Comparison of ENCODE assay signal across 22 cellular contexts in genomic region chr10:35443858-35444257, GRCh38.
"Had no signal": no experiment of that assay in that cellular context is flagged by ENCODE, and none has a peak within 500 bp of the region (broad histone marks: within the 10 kb centered on the region; RNA-seq: fewer than 3 reads in every experiment).

No MANE protein-coding gene starts in this region.

- H3K27ac Mint-ChIP-seq: dendritic cell treated with granulocyte-macrophage colony-stimulating factor and Interleukin-4, amounts not matched to agents 40 ng/mL and 50 ng/mL, for 4 days; neural progenitor cell had no signal

- H3K4me3 ChIP-seq: cardiac muscle cell, esophagus squamous epithelium, mucosa of descending colon, neural progenitor cell, prostate gland, skin epidermis, suprapubic skin, transverse colon, uterus had no signal

- H3K27ac ChIP-seq: cardiac muscle cell, esophagus squamous epithelium, neural progenitor cell, prostate gland, skin epidermis, suprapubic skin, transverse colon had no signal

- ATAC-seq: activated naive CD4-positive, alpha-beta T cell treated with anti-CD3 and anti-CD28 coated beads, Interleukin-2, amount 50 U/mL, for 72 hours; mucosa of descending colon; right cardiac atrium; stimulated activated naive CD8-positive, alpha-beta T cell treated with anti-CD3 and anti-CD28 coated beads, Interleukin-15, amount 100 ng/mL, for 72 hours had no signal

- H3K9me3 ChIP-seq: prostate gland had no signal

- H3K27me3 Mint-ChIP-seq: dendritic cell treated with granulocyte-macrophage colony-stimulating factor and Interleukin-4, amounts not matched to agents 40 ng/mL and 50 ng/mL, for 4 days; naive B cell; stimulated activated naive CD8-positive, alpha-beta T cell treated with anti-CD3 and anti-CD28 coated beads, Interleukin-15, amount 100 ng/mL, for 72 hours had no signal

- H3K4me3 Mint-ChIP-seq: dendritic cell treated with granulocyte-macrophage colony-stimulating factor and Interleukin-4, amounts not matched to agents 40 ng/mL and 50 ng/mL, for 4 days; neural progenitor cell; stimulated activated naive CD8-positive, alpha-beta T cell treated with anti-CD3 and anti-CD28 coated beads, Interleukin-15, amount 100 ng/mL, for 72 hours had no signal

- H3K4me1 ChIP-seq: prostate gland, uterus had no signal

- DNase-seq: activated effector memory CD4-positive, alpha-beta T cell treated with anti-CD3 and anti-CD28 coated beads, Interleukin-2, amount 50 U/mL, for 16 hours; amygdala; effector CD8-positive, alpha-beta T cell; esophagus squamous epithelium; immature natural killer cell; mesenchymal stem cell; mucosa of descending colon; naive B cell; right cardiac atrium; stimulated activated CD4-positive, alpha-beta T cell treated with anti-CD3 and anti-CD28 coated beads, Interleukin-15, amount 100 ng/mL, for 24 hours; stimulated activated CD4-positive, alpha-beta T cell treated with anti-CD3 and anti-CD28 coated beads, Interleukin-2, amount 100 ng/mL, for 48 hours; stimulated activated naive CD8-positive, alpha-beta T cell treated with anti-CD3 and anti-CD28 coated beads, Interleukin-15, amount 100 ng/mL, for 72 hours; T-helper 9 cell; transverse colon; uterus had no signal

- H3K36me3 ChIP-seq: cardiac muscle cell, neural progenitor cell, prostate gland, suprapubic skin, transverse colon, uterus had no signal
